ENCODE assay signal across 8 cellular contexts in genomic region chr16:58392215-58393137, GRCh38. TPM values are rescaled to one million over a fixed set of nuclear protein-coding genes. Genes with fewer than 3 reads are reported as not detected.
DNase-seq lines count a peak whose midpoint lies in the region; ATAC-seq and TF ChIP-seq lines count a peak whose summit lies in the region.

Gene GINS3 (plus strand): TSS chr16:58392471. CDS start chr16:58392602, 131 bp downstream.

- H2BK12ac ChIP-seq in mesenchymal stem cell (ENCODE audit: low read length in 2 of 2): peak within 1 kb of the TSS in 1 of 2 experiments; percentile 17

- peak within 1 kb of the TSS; percentile 98 for H3K4me3 ChIP-seq in CD8-positive, alpha-beta T cell (ENCODE audit: low read depth, low read length)
- peak within 1 kb of the TSS; percentile 100 for H3K4me3 ChIP-seq in effector memory CD4-positive, alpha-beta T cell (ENCODE audit: insufficient read depth, low read depth, low read length, poor library complexity, severe bottlenecking)
- H3K4me3 ChIP-seq in mesenchymal stem cell (ENCODE audit: insufficient read depth in 1 of 2, low read depth in 1 of 2, low read length in 2 of 2): peak within 1 kb of the TSS; percentile 90 to 97

- peak within 1 kb of the TSS; percentile 39 for H4K91ac ChIP-seq in mesenchymal stem cell (ENCODE audit: low read length)

- under 1% methylated on average over 67 of the region's 67 CpGs for WGBS in mesenchymal stem cell

- peak within 1 kb of the TSS; percentile 75 for H3K4me2 ChIP-seq in mesenchymal stem cell (ENCODE audit: low read length, poor library complexity, severe bottlenecking)

- TF ChIP-seq CTCF in CD8-positive, alpha-beta T cell (IDR thresholded peaks at IDR 0.05): no peak

- H3K9ac ChIP-seq in mesenchymal stem cell (ENCODE audit: low read length): peak within 1 kb of the TSS; percentile 88

- no peak within 1 kb of the TSS for H2BK15ac ChIP-seq in mesenchymal stem cell (ENCODE audit: low read depth, poor library complexity, severe bottlenecking)

- no peaks in the 10 kb centered on the region for H3K27me3 Mint-ChIP-seq in CD8-positive, alpha-beta T cell (ENCODE audit: low read depth)

- no peaks in the 10 kb centered on the region for H3K36me3 ChIP-seq in CD8-positive, alpha-beta T cell (ENCODE audit: insufficient read depth, low read length)
- no peaks in the 10 kb centered on the region for H3K36me3 ChIP-seq in effector memory CD4-positive, alpha-beta T cell (ENCODE audit: control insufficient read depth, insufficient read depth, low read length)
- no peaks in the 10 kb centered on the region for H3K36me3 ChIP-seq in mesenchymal stem cell (ENCODE audit: control insufficient read depth in 1 of 2, insufficient read depth in 2 of 2, low read depth in 1 of 2, low read length in 2 of 2)

- intact Hi-C loops in CD8-positive, alpha-beta T cell (cut with DNase I, micrococcal nuclease): loop anchor here (1.0 to 10.0 kb wide), 15 partner anchors 120 to 657 kb away; partner anchors contain the start of genes CSNK2A2 (in 2 of the 2), GOT2 (in 2 of the 2), KATNB1 (in 2 of the 2) and CFAP20 (in 1 of the 2)

- peak; percentile 62 to 87 (median 80) for DNase-seq in CD8-positive, alpha-beta T cell
- DNase-seq in HS-27A (ENCODE audit: low read depth) (peak; percentile 77), mesenchymal stem cell (peak; percentile 91)
- DNase-seq in NK-92 treated with Interleukin-12 subunit alpha and Interleukin-12 subunit beta, amount 100 ng/mL, for 24 hours (lab: John Stamatoyannopoulos, UW): peak; percentile 76
- peak; percentile 93 for DNase-seq in activated CD8-positive, alpha-beta memory T cell treated with anti-CD3 and anti-CD28 coated beads for 24 hours
- DNase-seq in effector memory CD4-positive, alpha-beta T cell: peak; percentile 54 to 72 (median 70)
- peak; percentile 63 for DNase-seq in stimulated activated CD8-positive, alpha-beta memory T cell treated with anti-CD3 and anti-CD28 coated beads, Interleukin-12 subunit alpha, Interleukin-12 subunit beta, amount 100 ng/mL, for 24 hours (ENCODE audit: extremely low read depth)

- H4K8ac ChIP-seq in mesenchymal stem cell (ENCODE audit: low read length): peak within 1 kb of the TSS; percentile 89

- ATAC-seq in CD8-positive, alpha-beta T cell: peak; percentile 97
- peak; percentile 97 for ATAC-seq in GM19463 (IDR thresholded peaks at IDR 0.05; ENCODE audit: unreplicated experiment)

- POLR2A ChIA-PET in CD8-positive, alpha-beta T cell (lab: Charles Lee): interaction anchor here (0.6 to 1.5 kb wide), 4 partner anchors 9 to 470 kb away, joined by 3 to 4 read pairs (median 4); partner anchors contain the start of gene CNOT1

- peaks cover 6% of the 10 kb centered on the region for H3K36me3 Mint-ChIP-seq in CD8-positive, alpha-beta T cell

- peaks cover 4% of the 10 kb centered on the region for H3K79me1 ChIP-seq in mesenchymal stem cell (replicated peaks; ENCODE audit: low read length, poor library complexity, severe bottlenecking)

- no peak within 1 kb of the TSS for H2BK5ac ChIP-seq in mesenchymal stem cell (ENCODE audit: low read depth, low read length, poor library complexity, severe bottlenecking)

- peak within 1 kb of the TSS in 1 of 2 experiments; percentile 64 for H3K23ac ChIP-seq in mesenchymal stem cell (ENCODE audit: low read length in 2 of 2)

- no peaks in the 10 kb centered on the region for H3K9me3 Mint-ChIP-seq in CD8-positive, alpha-beta T cell

- H2AK5ac ChIP-seq in mesenchymal stem cell (ENCODE audit: low read length, severe bottlenecking): no peak within 1 kb of the TSS

- H3K27ac Mint-ChIP-seq in CD8-positive, alpha-beta T cell: peak within 1 kb of the TSS; percentile 97

- H2BK120ac ChIP-seq in mesenchymal stem cell (ENCODE audit: low read depth, low read length): no peak within 1 kb of the TSS

- H3K4me3 Mint-ChIP-seq in CD8-positive, alpha-beta T cell: peak within 1 kb of the TSS; percentile 100

- peak within 1 kb of the TSS; percentile 100 for H2AFZ ChIP-seq in mesenchymal stem cell (ENCODE audit: low read depth, low read length)

- H3K27me3 ChIP-seq in CD8-positive, alpha-beta T cell (ENCODE audit: insufficient read depth, low read length): no peaks in the 10 kb centered on the region
- no peaks in the 10 kb centered on the region for H3K27me3 ChIP-seq in effector memory CD4-positive, alpha-beta T cell (replicated peaks; ENCODE audit: control insufficient read depth, insufficient read depth, low read length, poor library complexity, severe bottlenecking)
- peaks cover 5 to 15% of the 10 kb centered on the region in 2 experiments for H3K27me3 ChIP-seq in mesenchymal stem cell (ENCODE audit: control insufficient read depth in 1 of 2, insufficient read depth in 1 of 2, low read length in 2 of 2)

- peak within 1 kb of the TSS; percentile 69 for H3K27ac ChIP-seq in CD8-positive, alpha-beta T cell (ENCODE audit: low read depth, low read length)
- H3K27ac ChIP-seq in effector memory CD4-positive, alpha-beta T cell (ENCODE audit: insufficient read depth, low read length, poor library complexity, severe bottlenecking): peak within 1 kb of the TSS; percentile 81
- peak within 1 kb of the TSS; percentile 22 for H3K27ac ChIP-seq in mesenchymal stem cell (ENCODE audit: low read length, poor library complexity, severe bottlenecking)

- peak within 1 kb of the TSS; percentile 58 to 94 for H3K18ac ChIP-seq in mesenchymal stem cell (ENCODE audit: low read depth in 1 of 2, low read length in 2 of 2)

- peak within 1 kb of the TSS in 1 of 2 experiments; percentile 95 for H3K14ac ChIP-seq in mesenchymal stem cell (ENCODE audit: low read length in 2 of 2)

- CTCF ChIA-PET in CD8-positive, alpha-beta T cell (lab: Charles Lee): interaction anchor here (1.7 kb wide), 1 partner anchor 55 kb away, joined by 9 read pairs; no protein-coding TSS in a partner anchor

- H3K4me1 ChIP-seq in CD8-positive, alpha-beta T cell (ENCODE audit: insufficient read depth, low read length): peaks cover 6% of the 10 kb centered on the region
- H3K4me1 ChIP-seq in effector memory CD4-positive, alpha-beta T cell (ENCODE audit: control insufficient read depth, insufficient read depth, low read length, poor library complexity, severe bottlenecking): no peaks in the 10 kb centered on the region
- H3K4me1 ChIP-seq in mesenchymal stem cell (ENCODE audit: control insufficient read depth, insufficient read depth, low read depth, low read length): no peaks in the 10 kb centered on the region

- H3K4ac ChIP-seq in mesenchymal stem cell (ENCODE audit: low read depth in 1 of 2, low read length in 2 of 2): peak within 1 kb of the TSS in 1 of 2 experiments; percentile 47

- no peaks in the 10 kb centered on the region for H3K9me3 ChIP-seq in CD8-positive, alpha-beta T cell (ENCODE audit: low read length)
- no peaks in the 10 kb centered on the region for H3K9me3 ChIP-seq in effector memory CD4-positive, alpha-beta T cell (ENCODE audit: control insufficient read depth, low read length)
- H3K9me3 ChIP-seq in mesenchymal stem cell (ENCODE audit: control insufficient read depth, low read length): no peaks in the 10 kb centered on the region

- peaks cover 16% of the 10 kb centered on the region for H3K4me1 Mint-ChIP-seq in CD8-positive, alpha-beta T cell (ENCODE audit: low read depth)

RNA-seq across cellular contexts. Expression of gene GINS3, which starts in this region (rescaled TPM):
- 1 to 10 TPM in 1 of 2 experiments, under 1 TPM in 1; 0.54 to 1.1 TPM for total RNA-seq in CD8-positive, alpha-beta T cell
- polyA plus RNA-seq in mesenchymal stem cell (2013, experiment 1 of 2): 2.7 TPM
- polyA plus RNA-seq in mesenchymal stem cell (2013, experiment 2 of 2): 2.5 TPM

Comparison
In these comparisons a context has a peak if more than half of its experiments do, and no peak if none do; other contexts are left out.
1. Peak in every context shown above with its lines: DNase-seq, ATAC-seq, H3K4me3 ChIP-seq and H3K27ac ChIP-seq.
2. H3K27ac ChIP-seq: peak in every context shown above with its lines; median percentile 81 in effector memory CD4-positive, alpha-beta T cell; 69 in CD8-positive, alpha-beta T cell; 22 in mesenchymal stem cell.